In genomic region chr6:99019341-99019740, GRCh38 we compare ENCODE assay signal across 32 cellular contexts.
A peak's percentile ranks its signal among the peaks of the same experiment; 100 is the strongest.
DNase-seq lines count a peak whose midpoint lies in the region; ATAC-seq and TF ChIP-seq lines count a peak whose summit lies in the region.
"Had no signal": no experiment of that assay in that cellular context is flagged by ENCODE, and none has a peak within 500 bp of the region (broad histone marks: within the 10 kb centered on the region; RNA-seq: fewer than 3 reads in every experiment).

No MANE protein-coding gene starts in this region.

- H2BK15ac ChIP-seq in IMR-90 (ENCODE audit: low read depth, low read length) = no peak overlapping the region

- no peak overlapping the region for H4K5ac ChIP-seq in IMR-90 (ENCODE audit: low read depth, low read length)

- no peaks in the 10 kb centered on the region for H3K9me3 Mint-ChIP-seq in Calu3 (ENCODE audit: low read depth, unreplicated experiment)
- H3K9me3 Mint-ChIP-seq: IgD-negative memory B cell; immature natural killer cell; mesothelial cell of epicardium; stimulated activated memory B cell treated with anti-CD40 and anti-IgM and Interleukin-4, amounts not matched to agents 10 μg/mL and 1 μg/mL and 100 μg/mL, for 72 hours; T-helper 2 cell treated with Interferon-gamma antibody and Interleukin-4, amounts not matched to agents 5 μg/mL and 100 μg/mL, for 36 hours had no signal

- TF ChIP-seq CTCF in AG10803 (conservative IDR thresholded peaks at IDR 0.05; ENCODE audit: low read length) (no peak), IMR-90 (conservative IDR thresholded peaks at IDR 0.05; ENCODE audit: low read depth, low read length) (no peak), astrocyte of the spinal cord (IDR thresholded peaks at IDR 0.05; ENCODE audit: low read depth, low read length) (no peak), Calu3 (IDR thresholded peaks at IDR 0.05; ENCODE audit: unreplicated experiment) (no peak), heart left ventricle (IDR thresholded peaks at IDR 0.05) (no peak)

- H3K27ac ChIP-seq in IMR-90 (ENCODE audit: insufficient read depth, low read length) (no peak overlapping the region), Karpas-422 (ENCODE audit: low read length) (no peak overlapping the region), heart left ventricle (no peak overlapping the region)
- H3K27ac ChIP-seq: BLaER1, hepatocyte, left ventricle myocardium inferior, Peyer's patch, right atrium auricular region, SK-N-MC, suprapubic skin had no signal

- no peak overlapping the region for H2BK20ac ChIP-seq in IMR-90 (ENCODE audit: low read depth, low read length)

- H3K36me3 ChIP-seq in IMR-90 (ENCODE audit: control insufficient read depth, insufficient read depth, low read length) (no peaks in the 10 kb centered on the region), Karpas-422 (ENCODE audit: insufficient read depth, low read length) (no peaks in the 10 kb centered on the region), heart left ventricle (no peaks in the 10 kb centered on the region)
- H3K36me3 ChIP-seq: BLaER1, left ventricle myocardium inferior, Peyer's patch, right atrium auricular region, suprapubic skin had no signal

- BruUV-seq in IMR-90 (replicated peaks; lab: Mats Ljungman, UMichigan) = no TSS peak
- no TSS peak for BruUV-seq in Calu3 (replicated peaks; lab: Mats Ljungman, UMichigan)

- intact Hi-C loops in IMR-90 (cut with micrococcal nuclease) (no loop called here), head of caudate nucleus (cut with DNase I) (no loop called here), Calu3 (cut with micrococcal nuclease; ENCODE audit: unreplicated experiment) (no loop called here), heart left ventricle (cut with DNase I) (no loop called here)

- H4K20me1 ChIP-seq in IMR-90 (ENCODE audit: insufficient read depth, low read length) = no peaks in the 10 kb centered on the region
- no peaks in the 10 kb centered on the region for H4K20me1 ChIP-seq in Karpas-422 (ENCODE audit: insufficient read depth, low read depth, low read length)
- H4K20me1 ChIP-seq: BLaER1 had no signal

- in situ Hi-C loops in IMR-90 (cut with MboI; ENCODE audit: low sequenced_read_pairs) (no loop called here), astrocyte of the spinal cord (cut with HindIII; ENCODE audit: low sequenced_read_pairs) (no loop called here)

- no peaks in the 10 kb centered on the region for H3K9me1 ChIP-seq in IMR-90 (ENCODE audit: insufficient read depth, low read length)

- WGBS in IMR-90 (ENCODE audit: extremely low coverage in 2 of 2, insufficient read length in 1 of 2), 2 experiments = no CpG with 5 or more reads among the region's 4 CpGs
- 78 to 90% (median 81%) methylated on average over 4 of the region's 4 CpGs for WGBS in heart left ventricle, 4 donors

- peaks cover 15% of the 10 kb centered on the region for H3K27me3 Mint-ChIP-seq in Calu3 (ENCODE audit: unreplicated experiment)
- H3K27me3 Mint-ChIP-seq: dendritic cell treated with granulocyte-macrophage colony-stimulating factor and Interleukin-4, amounts not matched to agents 40 ng/mL and 50 ng/mL, for 4 days; stimulated activated memory B cell treated with anti-CD40 and anti-IgM and Interleukin-4, amounts not matched to agents 10 μg/mL and 1 μg/mL and 100 μg/mL, for 72 hours had no signal

- H3K79me1 ChIP-seq in IMR-90 (ENCODE audit: low read depth in 1 of 2, low read length in 2 of 2) = no peaks in the 10 kb centered on the region

- H2BK120ac ChIP-seq in IMR-90 (ENCODE audit: low read depth, low read length) = no peak overlapping the region

- no peak overlapping the region for H4K91ac ChIP-seq in IMR-90 (ENCODE audit: insufficient read depth, low read depth, low read length)

- dilution Hi-C loops in IMR-90 (cut with HindIII; ENCODE audit: low sequenced_read_pairs, unreplicated experiment) = no loop called here

- no peaks in the 10 kb centered on the region for H3K79me2 ChIP-seq in Karpas-422 (ENCODE audit: low read length)
- H3K79me2 ChIP-seq: hepatocyte had no signal

- H2BK5ac ChIP-seq in IMR-90 (ENCODE audit: low read depth, low read length, poor library complexity, severe bottlenecking) = no peak overlapping the region

- no peak for TF ChIP-seq RAD21 in IMR-90 (IDR thresholded peaks at IDR 0.05; ENCODE audit: low read length)

- no peaks in the 10 kb centered on the region for H3K36me3 Mint-ChIP-seq in Calu3 (ENCODE audit: insufficient read depth, unreplicated experiment)
- H3K36me3 Mint-ChIP-seq: activated CD8-positive, alpha-beta memory T cell treated with anti-CD3 and anti-CD28 coated beads, Interleukin-2, amount 10 ng/mL, durations not matched to agents 7 days and 5 days; IgD-negative memory B cell; immature natural killer cell; mesothelial cell of epicardium; naive thymus-derived CD8-positive, alpha-beta T cell; stimulated activated memory B cell treated with anti-CD40 and anti-IgM and Interleukin-4, amounts not matched to agents 10 μg/mL and 1 μg/mL and 100 μg/mL, for 72 hours had no signal

- no peak overlapping the region for H3K27ac Mint-ChIP-seq in Calu3 (ENCODE audit: unreplicated experiment)
- H3K27ac Mint-ChIP-seq: activated CD8-positive, alpha-beta memory T cell treated with anti-CD3 and anti-CD28 coated beads, Interleukin-2, amount 10 ng/mL, durations not matched to agents 7 days and 5 days; dendritic cell treated with granulocyte-macrophage colony-stimulating factor and Interleukin-4, amounts not matched to agents 40 ng/mL and 50 ng/mL, for 4 days; IgD-negative memory B cell; immature natural killer cell; mesothelial cell of epicardium; naive thymus-derived CD8-positive, alpha-beta T cell; stimulated activated memory B cell treated with anti-CD40 and anti-IgM and Interleukin-4, amounts not matched to agents 10 μg/mL and 1 μg/mL and 100 μg/mL, for 72 hours; T-helper 2 cell treated with Interferon-gamma antibody and Interleukin-4, amounts not matched to agents 5 μg/mL and 100 μg/mL, for 36 hours had no signal

- POLR2A ChIA-PET in IMR-90 (lab: Charles Lee; ENCODE audit: unreplicated experiment) = no interaction called here

- H3K4me2 ChIP-seq in IMR-90 (ENCODE audit: low read depth, low read length) (no peak overlapping the region), Karpas-422 (ENCODE audit: low read depth, low read length, poor library complexity, severe bottlenecking) (no peak overlapping the region)
- H3K4me2 ChIP-seq: BLaER1, hepatocyte had no signal

- CTCF ChIA-PET in IMR-90 (lab: Yijun Ruan, JAX) (interaction anchor here (0.6 kb wide), 1 partner anchor 63 kb away, joined by 3 read pairs; no protein-coding TSS in a partner anchor), Calu3 (lab: Charles Lee) (no interaction called here)

- no peak overlapping the region for H3K23ac ChIP-seq in IMR-90 (ENCODE audit: low read depth, low read length)

- H3K9me2 ChIP-seq in Karpas-422 (replicated peaks; ENCODE audit: insufficient read depth, low read length) = no peaks in the 10 kb centered on the region

- H3K4ac ChIP-seq in IMR-90 (ENCODE audit: low read depth, low read length) = no peak overlapping the region

- ATAC-seq in IMR-90 (ENCODE audit: low read depth) = no peak
- ATAC-seq in heart left ventricle = no peak
- ATAC-seq: activated CD8-positive, alpha-beta memory T cell treated with anti-CD3 and anti-CD28 coated beads, Interleukin-2, amount 10 ng/mL, durations not matched to agents 7 days and 5 days; HCT116; naive thymus-derived CD8-positive, alpha-beta T cell had no signal

- no peak overlapping the region for H2AK9ac ChIP-seq in IMR-90 (replicated peaks; ENCODE audit: low read depth, low read length, poor library complexity)

- H3K27me3 ChIP-seq in IMR-90 (ENCODE audit: control insufficient read depth, insufficient read depth, low read length) (no peaks in the 10 kb centered on the region), Karpas-422 (ENCODE audit: low read length) (no peaks in the 10 kb centered on the region; the same call in 1 of the 2 replicates), heart left ventricle (no peaks in the 10 kb centered on the region)
- H3K27me3 ChIP-seq: BLaER1, hepatocyte, Peyer's patch, right atrium auricular region, suprapubic skin had no signal

- no peak overlapping the region for H2AFZ ChIP-seq in IMR-90 (replicated peaks; ENCODE audit: low read length, poor library complexity)
- no peak overlapping the region for H2AFZ ChIP-seq in Karpas-422 (ENCODE audit: low read length)
- H2AFZ ChIP-seq: hepatocyte had no signal

- no peak overlapping the region for H3K18ac ChIP-seq in IMR-90 (ENCODE audit: low read depth, low read length)

- no peak for TF ChIP-seq POLR2A in IMR-90 (IDR thresholded peaks at IDR 0.05; ENCODE audit: low read depth, low read length)
- no peak for TF ChIP-seq POLR2A in heart left ventricle (IDR thresholded peaks at IDR 0.05)

- DNase-seq in AG10803 (ENCODE audit: low read depth) (peak; percentile 41), IMR-90 (peak; percentile 45), astrocyte of the spinal cord (ENCODE audit: low read depth, low spot score) (peak; percentile 21), head of caudate nucleus (peak in 38 of 42 donors; percentile 5 to 82 (median 40)), Calu3 (no peak), Karpas-422 (no peak), NCI-H128 (lab: John Stamatoyannopoulos, UW; ENCODE audit: unreplicated experiment) (no peak), heart left ventricle (no peak)
- DNase-seq: activated CD4-positive, alpha-beta T cell treated with anti-CD3 and anti-CD28 coated beads, Interleukin-2, amount 50 U/mL, for 1 hour; activated CD8-positive, alpha-beta memory T cell treated with anti-CD3 and anti-CD28 coated beads, Interleukin-2, amount 10 ng/mL, durations not matched to agents 7 days and 5 days; activated naive CD4-positive, alpha-beta T cell treated with anti-CD3 and anti-CD28 coated beads, Interleukin-2, amount 50 U/mL, for 16 hours; Caco-2; central memory CD4-positive, alpha-beta T cell; immature natural killer cell; left ventricle myocardium inferior; MM.1S; naive thymus-derived CD8-positive, alpha-beta T cell; NCI-H1436; NCI-H524; Peyer's patch; stimulated activated CD4-positive, alpha-beta T cell treated with anti-CD3 and anti-CD28 coated beads, Interleukin-4, amount 100 ng/mL, for 1 hour had no signal

- H3K14ac ChIP-seq in IMR-90 (replicated peaks; ENCODE audit: low read depth, low read length) = no peak overlapping the region

- H4K8ac ChIP-seq in IMR-90 (ENCODE audit: low read depth in 2 of 2, low read length in 2 of 2) = no peak overlapping the region

- no peak overlapping the region for H3K4me3 ChIP-seq in AG10803 (ENCODE audit: low read length)
- H3K4me3 ChIP-seq in IMR-90 (ENCODE audit: insufficient read depth, low read depth, low read length) = no peak overlapping the region
- no peak overlapping the region for H3K4me3 ChIP-seq in astrocyte of the spinal cord (ENCODE audit: low read depth, low read length)
- no peak overlapping the region for H3K4me3 ChIP-seq in Karpas-422 (ENCODE audit: low read length)
- no peak overlapping the region for H3K4me3 ChIP-seq in heart left ventricle
- H3K4me3 ChIP-seq: BLaER1, hepatocyte, left ventricle myocardium inferior, Peyer's patch, right atrium auricular region, SK-N-MC, suprapubic skin had no signal

- no peak overlapping the region for H3K4me3 Mint-ChIP-seq in Calu3 (ENCODE audit: low read depth, unreplicated experiment)
- H3K4me3 Mint-ChIP-seq: activated CD8-positive, alpha-beta memory T cell treated with anti-CD3 and anti-CD28 coated beads, Interleukin-2, amount 10 ng/mL, durations not matched to agents 7 days and 5 days; dendritic cell treated with granulocyte-macrophage colony-stimulating factor and Interleukin-4, amounts not matched to agents 40 ng/mL and 50 ng/mL, for 4 days; IgD-negative memory B cell; immature natural killer cell; mesothelial cell of epicardium; naive thymus-derived CD8-positive, alpha-beta T cell; stimulated activated memory B cell treated with anti-CD40 and anti-IgM and Interleukin-4, amounts not matched to agents 10 μg/mL and 1 μg/mL and 100 μg/mL, for 72 hours; T-helper 2 cell treated with Interferon-gamma antibody and Interleukin-4, amounts not matched to agents 5 μg/mL and 100 μg/mL, for 36 hours had no signal

- no peaks in the 10 kb centered on the region for H3K4me1 ChIP-seq in IMR-90 (ENCODE audit: control insufficient read depth, insufficient read depth, low read length)
- H3K4me1 ChIP-seq in Karpas-422 (ENCODE audit: low read length) = no peaks in the 10 kb centered on the region
- no peaks in the 10 kb centered on the region for H3K4me1 ChIP-seq in heart left ventricle
- H3K4me1 ChIP-seq: Caco-2, Peyer's patch, right atrium auricular region, suprapubic skin had no signal

- no peak overlapping the region for H3K56ac ChIP-seq in IMR-90 (ENCODE audit: extremely low read depth, insufficient read depth, low read length)

- no peaks in the 10 kb centered on the region for H3K4me1 Mint-ChIP-seq in Calu3 (ENCODE audit: low read depth, unreplicated experiment)
- H3K4me1 Mint-ChIP-seq: IgD-negative memory B cell; immature natural killer cell; mesothelial cell of epicardium; naive thymus-derived CD8-positive, alpha-beta T cell; stimulated activated memory B cell treated with anti-CD40 and anti-IgM and Interleukin-4, amounts not matched to agents 10 μg/mL and 1 μg/mL and 100 μg/mL, for 72 hours had no signal

- H2AK5ac ChIP-seq in IMR-90 (ENCODE audit: low read depth, low read length) = no peak overlapping the region

- H3K9ac ChIP-seq in IMR-90 (ENCODE audit: low read depth, low read length) = no peak overlapping the region
- no peak overlapping the region for H3K9ac ChIP-seq in Karpas-422 (ENCODE audit: low read length)
- H3K9ac ChIP-seq: BLaER1 had no signal

- no peaks in the 10 kb centered on the region for H3K9me3 ChIP-seq in IMR-90 (ENCODE audit: control insufficient read depth, insufficient read depth, low read length)
- no peaks in the 10 kb centered on the region for H3K9me3 ChIP-seq in Karpas-422 (ENCODE audit: low read length)
- no peaks in the 10 kb centered on the region for H3K9me3 ChIP-seq in heart left ventricle
- H3K9me3 ChIP-seq: Caco-2, left ventricle myocardium inferior, Peyer's patch, right atrium auricular region, suprapubic skin had no signal

Comparison
In these comparisons a context has a peak if more than half of its experiments do, and no peak if none do; other contexts are left out.
1. DNase-seq: peak in AG10803 (single experiment), IMR-90 (single experiment), astrocyte of the spinal cord (single experiment) and head of caudate nucleus (38 of 42); none in Calu3 (single experiment), Karpas-422 (single experiment), NCI-H128 (single experiment) and heart left ventricle (0 of 5).